In genomic region chr7:134427896-134428295, GRCh38 we compare ENCODE assay signal across 28 cellular contexts.
"Had no signal": no experiment of that assay in that cellular context is flagged by ENCODE, and none has a peak within 500 bp of the region (broad histone marks: within the 10 kb centered on the region; RNA-seq: fewer than 3 reads in every experiment).

No MANE protein-coding gene starts in this region.

- H3K4me1 ChIP-seq: breast epithelium had no signal

- H3K36me3 ChIP-seq: breast epithelium, SJCRH30 had no signal

- H3K27ac ChIP-seq: body of pancreas, breast epithelium, SJCRH30 had no signal

- H3K9me3 ChIP-seq: body of pancreas, breast epithelium, SJCRH30, SK-N-SH had no signal

- H3K4me2 ChIP-seq: SK-N-SH had no signal

- H3K4me3 Mint-ChIP-seq: activated CD4-positive, alpha-beta T cell treated with anti-CD3 and anti-CD28 coated beads for 36 hours; activated CD4-positive, alpha-beta T cell treated with anti-CD3 and anti-CD28 coated beads, Interleukin-2, amount 10 ng/mL, durations not matched to agents 7 days and 5 days; activated CD8-positive, alpha-beta T cell treated with anti-CD3 and anti-CD28 coated beads, Interleukin-2, amount 10 ng/mL, durations not matched to agents 7 days and 5 days; activated naive CD4-positive, alpha-beta T cell treated with anti-CD3 and anti-CD28 coated beads for 36 hours; activated T-cell treated with anti-CD3 and anti-CD28 coated beads, Interleukin-2, amount 50 U/mL, for 24 hours; T-helper 1 cell treated with Interleukin-12 subunit alpha and Interleukin-12 subunit beta and Interleukin-4 antibody, amounts not matched to agents 30 μg/mL and 1 μg/mL, for 36 hours; T-helper 2 cell treated with Interferon-gamma antibody and Interleukin-4, amounts not matched to agents 5 μg/mL and 100 μg/mL, for 36 hours; WTC11 had no signal

- FAIRE-seq: colon, TTC549 had no signal

- H3K4me3 ChIP-seq: body of pancreas, breast epithelium, SJCRH30 had no signal

- H3K27ac Mint-ChIP-seq: activated CD4-positive, alpha-beta T cell treated with anti-CD3 and anti-CD28 coated beads for 36 hours; activated CD4-positive, alpha-beta T cell treated with anti-CD3 and anti-CD28 coated beads, Interleukin-2, amount 10 ng/mL, durations not matched to agents 7 days and 5 days; activated CD8-positive, alpha-beta T cell treated with anti-CD3 and anti-CD28 coated beads, Interleukin-2, amount 10 ng/mL, durations not matched to agents 7 days and 5 days; activated naive CD4-positive, alpha-beta T cell treated with anti-CD3 and anti-CD28 coated beads for 36 hours; activated naive CD4-positive, alpha-beta T cell treated with anti-CD3 and anti-CD28 coated beads, Interleukin-2, amount 50 U/mL, for 72 hours; activated T-cell treated with anti-CD3 and anti-CD28 coated beads, Interleukin-2, amount 50 U/mL, for 24 hours; T-helper 1 cell treated with Interleukin-12 subunit alpha and Interleukin-12 subunit beta and Interleukin-4 antibody, amounts not matched to agents 30 μg/mL and 1 μg/mL, for 36 hours; T-helper 2 cell treated with Interferon-gamma antibody and Interleukin-4, amounts not matched to agents 5 μg/mL and 100 μg/mL, for 36 hours; WTC11 had no signal

- H3K27me3 ChIP-seq: body of pancreas, breast epithelium, SJCRH30 had no signal

- H3K27me3 Mint-ChIP-seq: activated T-cell treated with anti-CD3 and anti-CD28 coated beads, Interleukin-2, amount 50 U/mL, for 24 hours had no signal

- H3K9me3 Mint-ChIP-seq: activated CD4-positive, alpha-beta T cell treated with anti-CD3 and anti-CD28 coated beads, Interleukin-2, amount 10 ng/mL, durations not matched to agents 7 days and 5 days; activated naive CD4-positive, alpha-beta T cell treated with anti-CD3 and anti-CD28 coated beads, Interleukin-2, amount 50 U/mL, for 72 hours; activated T-cell treated with anti-CD3 and anti-CD28 coated beads, Interleukin-2, amount 50 U/mL, for 24 hours; T-helper 1 cell treated with Interleukin-12 subunit alpha and Interleukin-12 subunit beta and Interleukin-4 antibody, amounts not matched to agents 30 μg/mL and 1 μg/mL, for 36 hours; T-helper 2 cell treated with Interferon-gamma antibody and Interleukin-4, amounts not matched to agents 5 μg/mL and 100 μg/mL, for 36 hours had no signal

- ATAC-seq: activated CD4-positive, alpha-beta T cell treated with anti-CD3 and anti-CD28 coated beads for 36 hours; activated CD4-positive, CD25-positive, alpha-beta regulatory T cell treated with anti-CD3 and anti-CD28 coated beads, Interleukin-2, amount 50 U/mL, for 24 hours; activated CD8-positive, alpha-beta T cell treated with anti-CD3 and anti-CD28 coated beads, Interleukin-2, amount 10 ng/mL, durations not matched to agents 7 days and 5 days; activated naive CD4-positive, alpha-beta T cell treated with anti-CD3 and anti-CD28 coated beads, Interleukin-2, amount 50 U/mL, for 72 hours; body of pancreas; Panc1; WTC11 had no signal

- H3K36me3 Mint-ChIP-seq: activated naive CD4-positive, alpha-beta T cell treated with anti-CD3 and anti-CD28 coated beads, Interleukin-2, amount 50 U/mL, for 72 hours; WTC11 had no signal

- DNase-seq: activated CD4-positive, alpha-beta T cell treated with anti-CD3 and anti-CD28 coated beads for 36 hours; activated CD4-positive, alpha-beta T cell treated with anti-CD3 and anti-CD28 coated beads, Interleukin-2, amount 10 ng/mL, durations not matched to agents 7 days and 5 days; activated CD4-positive, alpha-beta T cell treated with anti-CD3 and anti-CD28 coated beads, Interleukin-2, amount 50 U/mL, for 48 hours; activated CD8-positive, alpha-beta T cell treated with anti-CD3 and anti-CD28 coated beads, Interleukin-2, amount 10 ng/mL, durations not matched to agents 7 days and 5 days; activated gamma-delta T cell treated with Interleukin-2 at 50 U/mL for 16 hours; activated naive CD4-positive, alpha-beta T cell treated with anti-CD3 and anti-CD28 coated beads for 36 hours; activated T-cell treated with anti-CD3 and anti-CD28 coated beads, Interleukin-2, amount 50 U/mL, for 24 hours; anterior cingulate cortex; body of pancreas; caudate nucleus; NCI-H1105; NCI-H1417 treated with DMSO at 0.1 percent for 48 hours; NCI-H187 treated with DMSO at 0.1 percent for 48 hours; NCI-H2081; NCI-H345; NCI-H524 treated with DMSO at 0.1 percent for 48 hours; SHP77; SJCRH30; SK-N-SH had no signal
